Comparison of ENCODE assay signal across 17 cellular contexts in genomic region chr7:105622114-105622731, GRCh38. TPM values are rescaled to one million over a fixed set of nuclear protein-coding genes. Genes with fewer than 3 reads are reported as not detected.
DNase-seq lines count a peak whose midpoint lies in the region; ATAC-seq lines count a peak whose summit lies in the region.
"Had no signal": no experiment of that assay in that cellular context is flagged by ENCODE, and none has a peak within 500 bp of the region (broad histone marks: within the 10 kb centered on the region; RNA-seq: fewer than 3 reads in every experiment).

No MANE protein-coding gene starts in this region.

- H3K9me3 ChIP-seq in adipocyte (ENCODE audit: control insufficient read depth, low read length), result no peaks in the 10 kb centered on the region

- peaks cover 37% of the 10 kb centered on the region for H3K36me3 ChIP-seq in adipocyte (ENCODE audit: control insufficient read depth, insufficient read depth, low read length, severe bottlenecking)

- intact Hi-C loops in head of caudate nucleus (cut with DNase I), result no loop called here
- intact Hi-C loops in posterior vena cava (cut with DNase I), result no loop called here

- no peak for ATAC-seq in HG02884 (IDR thresholded peaks at IDR 0.05; ENCODE audit: unreplicated experiment)

- H3K4me3 ChIP-seq in adipocyte (ENCODE audit: low read length), result no peak overlapping the region
- H3K4me3 ChIP-seq: PC-9 had no signal

- H3K4me1 ChIP-seq in adipocyte (ENCODE audit: control insufficient read depth, insufficient read depth, low read length), result peaks cover 12% of the 10 kb centered on the region

- DNase-seq in D341Med (ENCODE audit: low spot score) (peak; percentile 13), adipocyte (ENCODE audit: low read depth) (no peak), head of caudate nucleus (peak; percentile 22 to 89 (median 64)), posterior vena cava (ENCODE audit: low spot score) (peak; percentile 34), NCI-H1048 (lab: John Stamatoyannopoulos, UW) (no peak), H4 (ENCODE audit: low spot score) (no peak)
- DNase-seq in activated CD4-positive, alpha-beta T cell treated with anti-CD3 and anti-CD28 coated beads, Interleukin-2, amount 50 U/mL, for 1 hour, result no peak
- DNase-seq: Calu3; CD4-positive, alpha-beta T cell; GF-D8; KBM-7; NCI-H2107; NCI-H748 treated with DMSO at 0.1 percent for 48 hours; PC-9; SHP77 had no signal

- H3K27me3 ChIP-seq in adipocyte (replicated peaks; ENCODE audit: control insufficient read depth, insufficient read depth, low read length), result no peaks in the 10 kb centered on the region

- H3K9ac ChIP-seq in adipocyte (ENCODE audit: low read length), result peak overlapping the region; percentile 1

RNA-seq across cellular contexts. Expression of gene EFCAB10, which starts 40.9 kb away (rescaled TPM):
- total RNA-seq in posterior vena cava, result not detected
- not detected in 2 replicates for total RNA-seq in H4 (2014; rRNA removed; shearing (Covaris generic))
- total RNA-seq: B cell, Calu3, PC-9 had no signal

Comparison
In these comparisons a context has a peak if more than half of its experiments do, and no peak if none do; other contexts are left out.
1. DNase-seq: peak in D341Med (single experiment), head of caudate nucleus (42 of 42) and posterior vena cava (single experiment); none in adipocyte (single experiment), activated CD4-positive, alpha-beta T cell treated with anti-CD3 and anti-CD28 coated beads, Interleukin-2, amount 50 U/mL, for 1 hour (single experiment), NCI-H1048 (single experiment) and H4 (single experiment).